ENCODE assay signal across 8 cellular contexts in genomic region chr6:166950443-166950821, GRCh38. TPM values are rescaled to one million over a fixed set of nuclear protein-coding genes. Genes with fewer than 3 reads are reported as not detected.
DNase-seq lines count a peak whose midpoint lies in the region; ATAC-seq, FAIRE-seq and TF ChIP-seq lines count a peak whose summit lies in the region.

No MANE protein-coding gene starts in this region.

- no peak overlapping the region for H2AFZ ChIP-seq in osteoblast (ENCODE audit: low read length)

- H3K27me3 ChIP-seq in right cardiac atrium (ENCODE audit: control insufficient read depth, insufficient read depth) (no peaks in the 10 kb centered on the region), osteoblast (ENCODE audit: insufficient read depth, low read length) (no peaks in the 10 kb centered on the region)

- no peak for TF ChIP-seq CTCF in osteoblast (IDR thresholded peaks at IDR 0.05; ENCODE audit: extremely low read depth, low read depth, low read length)

- DNase-seq in GM18507 (ENCODE audit: extremely low spot score, insufficient read length, low read depth) (no peak), MV-4-11 (lab: John Stamatoyannopoulos, UW) (peak; percentile 74), right cardiac atrium (peak in 1 of 3 donors; percentile 46), NCI-H2029 treated with DMSO at 0.1 percent for 48 hours (lab: John Stamatoyannopoulos, UW) (no peak), osteoblast (ENCODE audit: insufficient read length, low spot score, missing footprints) (no peak), NCI-H526 (lab: John Stamatoyannopoulos, UW) (no peak), cortex of kidney (lab: John Stamatoyannopoulos, UW) (no peak)

- intact Hi-C loops in right cardiac atrium (cut with DNase I) = loop anchor here in 3 of 4 donors (5.0 to 10.0 kb wide), 3 partner anchors 166 to 176 kb away; no protein-coding TSS in a partner anchor

- H3K9me3 ChIP-seq in right cardiac atrium (ENCODE audit: control insufficient read depth, low read length) = no peaks in the 10 kb centered on the region
- H3K9me3 ChIP-seq in osteoblast (ENCODE audit: low read depth, low read length) = no peaks in the 10 kb centered on the region

- H3K4me3 ChIP-seq in right cardiac atrium (ENCODE audit: low read length) (no peak overlapping the region), osteoblast (ENCODE audit: insufficient read depth, low read length) (no peak overlapping the region)

- no peak overlapping the region for H3K4me2 ChIP-seq in osteoblast (ENCODE audit: insufficient read depth, low read length)

- ATAC-seq in GM21723 (IDR thresholded peaks at IDR 0.05; ENCODE audit: unreplicated experiment) (peak; percentile 50), right cardiac atrium (peak; percentile 44 to 45)

- 91% methylated on average over 10 of the region's 10 CpGs for WGBS in right cardiac atrium

- H3K4me1 ChIP-seq in right cardiac atrium (ENCODE audit: control insufficient read depth, insufficient read depth, low read length) (peaks cover under 1% of the 10 kb centered on the region), osteoblast (ENCODE audit: insufficient read depth, low read length) (no peaks in the 10 kb centered on the region)

- H3K27ac ChIP-seq in right cardiac atrium (ENCODE audit: low read length) (peak overlapping the region; percentile 16), osteoblast (ENCODE audit: low read depth, low read length) (no peak overlapping the region)

- H4K20me1 ChIP-seq in osteoblast (ENCODE audit: insufficient read depth, low read length) = no peaks in the 10 kb centered on the region

- no peaks in the 10 kb centered on the region for H3K36me3 ChIP-seq in osteoblast (ENCODE audit: insufficient read depth, low read length)

- no peaks in the 10 kb centered on the region for H3K79me2 ChIP-seq in osteoblast (ENCODE audit: insufficient read depth, low read length)

- peak; percentile 88 for FAIRE-seq in GM18507 (lab: Jason Lieb, UNC)

RNA-seq across cellular contexts. Expression of gene RNASET2, which starts 5.9 kb away (rescaled TPM):
- total RNA-seq in right cardiac atrium (10 to 100 TPM; 19.4 to 27.2 (median 22.9) TPM), osteoblast (41.3 and 47.8 TPM in 2 replicates)
- polyA plus RNA-seq in right cardiac atrium = 21.6 TPM

RNA-seq across cellular contexts. Expression of gene CEP43, which starts 48.8 kb away (rescaled TPM):
- total RNA-seq in right cardiac atrium (10 to 100 TPM in 2 of 4 donors, 1 to 10 TPM in 2; 9.0 to 10.7 (median 9.7) TPM), osteoblast (19.4 and 19.5 TPM in 2 replicates)
- 6.5 TPM for polyA plus RNA-seq in right cardiac atrium
